1 cellular context compared by ENCODE assay signal in genomic region chr2:195572894-195573293, GRCh38.
TF ChIP-seq lines count a peak whose summit lies in the region.

No MANE protein-coding gene starts in this region.

TF ChIP-seq in WTC11, 78 proteins besides CTCF, POLR2A, EP300 and RAD21 (continued from another document):
- no peak for TF ChIP-seq ZNF219 (CRISPR knock-in tag; IDR thresholded peaks at IDR 0.05; ENCODE audit: borderline replicate concordance)
- TF ChIP-seq E2F4 (CRISPR knock-in tag; IDR thresholded peaks at IDR 0.05; ENCODE audit: borderline replicate concordance, low read depth), result no peak
